ENCODE assay signal across 1 cellular context in genomic region chr5:535781-536698, GRCh38.
TF ChIP-seq lines count a peak whose summit lies in the region.

No MANE protein-coding gene starts in this region.

TF ChIP-seq in H1, 55 proteins besides CTCF, POLR2A, EP300 and RAD21 (continued from another document):
- no peak for TF ChIP-seq YY1 (IDR thresholded peaks at IDR 0.05; ENCODE audit: low read depth, low read length)
